Comparison of ENCODE assay signal across 17 cellular contexts in the genomic region with DNA sequence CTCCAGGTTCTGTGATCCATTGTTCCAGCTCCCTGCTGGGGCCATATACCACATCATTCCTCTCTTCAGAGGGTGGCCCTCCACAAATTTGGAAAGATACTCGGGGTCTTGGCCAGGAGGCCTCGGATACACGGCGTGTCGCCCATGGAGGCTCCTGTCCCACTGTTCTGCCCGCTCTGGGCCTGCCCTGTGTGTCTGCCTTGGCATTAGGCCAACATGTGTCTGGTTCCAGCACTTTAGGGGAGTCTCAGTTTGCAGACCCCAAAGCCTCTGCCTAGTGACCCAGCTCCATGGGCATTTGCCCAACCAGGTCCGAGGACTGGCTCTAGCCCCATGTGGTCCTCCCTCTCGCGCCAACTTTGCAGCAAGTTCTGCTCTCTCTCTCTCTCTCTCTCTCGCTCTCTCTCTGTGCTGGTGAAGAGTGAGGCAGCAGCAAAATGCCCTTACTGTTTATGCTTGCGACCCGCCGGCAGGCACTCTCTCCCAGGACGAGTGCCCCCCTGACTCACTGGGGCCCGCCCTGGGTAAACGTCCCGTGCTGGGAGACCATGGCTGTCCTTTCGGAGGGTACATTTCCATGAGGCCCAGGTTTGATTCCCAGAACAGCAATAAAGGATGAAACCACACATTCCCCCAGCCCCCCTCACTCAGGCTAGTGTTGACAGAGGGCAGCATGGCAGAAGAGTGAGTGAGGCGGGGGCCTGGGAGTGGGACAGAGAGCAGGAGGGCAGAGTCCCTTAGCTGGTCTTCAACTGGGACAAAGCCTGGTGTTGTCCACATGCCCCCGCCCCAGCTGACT.
DNase-seq lines count a peak whose midpoint lies in the region; ATAC-seq and TF ChIP-seq lines count a peak whose summit lies in the region.
"Had no signal": no experiment of that assay in that cellular context is flagged by ENCODE, and none has a peak within 500 bp of the region (broad histone marks: within the 10 kb centered on the region; RNA-seq: fewer than 3 reads in every experiment).

No MANE protein-coding gene starts in this region.

- peak overlapping the region; percentile 1 for H2AK5ac ChIP-seq in neuronal stem cell (ENCODE audit: low read depth, low read length)

- no peaks in the 10 kb centered on the region for H3K27me3 ChIP-seq in ascending aorta
- peaks cover 0 to 30% (median 0%) of the 10 kb centered on the region in 3 experiments for H3K27me3 ChIP-seq in neuronal stem cell (ENCODE audit: control insufficient read depth in 3 of 3, insufficient read depth in 3 of 3, low read depth in 1 of 3, low read length in 3 of 3)
- H3K27me3 ChIP-seq: BE2C had no signal

- no CpG with 5 or more reads among the region's 20 CpGs for WGBS in neuronal stem cell (ENCODE audit: extremely low coverage in 2 of 2, insufficient read length in 2 of 2, insufficient replicate concordance in 1 of 2), 2 donors

- H3K18ac ChIP-seq in neuronal stem cell (ENCODE audit: low read length): peak overlapping the region; percentile 63

- no peak overlapping the region for H3K4me2 ChIP-seq in neuronal stem cell (ENCODE audit: insufficient read depth, low read length, poor library complexity, severe bottlenecking)

- ATAC-seq in left ventricle myocardium superior: no peak
- ATAC-seq: GM12878 had no signal

- H2BK12ac ChIP-seq in neuronal stem cell (ENCODE audit: low read length): no peak overlapping the region

- H3K23ac ChIP-seq in neuronal stem cell (ENCODE audit: low read depth, low read length, poor library complexity): no peak overlapping the region

- DNase-seq in cardiac septum (ENCODE audit: low spot score) (peak; percentile 57), left ventricle myocardium superior (no peak), ascending aorta (ENCODE audit: low spot score in 2 of 2) (no peak), mesenteric fat pad (ENCODE audit: low spot score) (peak; percentile 87), neuronal stem cell (ENCODE audit: low spot score) (no peak), NCI-H2196 treated with DMSO at 0.1 percent for 48 hours (lab: John Stamatoyannopoulos, UW; ENCODE audit: unreplicated experiment) (no peak)
- no peak for DNase-seq in activated CD8-positive, alpha-beta memory T cell treated with anti-CD3 and anti-CD28 coated beads for 24 hours
- DNase-seq: BE2C; CD4-positive, CD25-positive, alpha-beta regulatory T cell; CD8-positive, alpha-beta memory T cell; COR-L47; DMS 273 treated with DMSO at 0.1 percent for 48 hours; DMS53; DND-41; EL; GM23248 had no signal

- no peak for TF ChIP-seq CTCF in ascending aorta (IDR thresholded peaks at IDR 0.05)

- H3K14ac ChIP-seq in neuronal stem cell (ENCODE audit: low read length): no peak overlapping the region

- H4K8ac ChIP-seq in neuronal stem cell (ENCODE audit: low read depth, low read length): no peak overlapping the region

- no peak overlapping the region for H3K9ac ChIP-seq in neuronal stem cell (ENCODE audit: low read depth, low read length, poor library complexity)
- H3K9ac ChIP-seq: GM23248 had no signal

- no peak overlapping the region for H3K4ac ChIP-seq in neuronal stem cell (ENCODE audit: low read length)

- H3K4me3 ChIP-seq in ascending aorta (no peak overlapping the region), neuronal stem cell (ENCODE audit: low read length in 2 of 2) (no peak overlapping the region)
- H3K4me3 ChIP-seq: GM12878, GM23248 had no signal

- peak overlapping the region; percentile 63 to 71 for H3K27ac ChIP-seq in ascending aorta
- no peak overlapping the region for H3K27ac ChIP-seq in neuronal stem cell (replicated peaks; ENCODE audit: low read length)
- H3K27ac ChIP-seq: GM23248 had no signal

- H3K9me3 ChIP-seq in ascending aorta (no peaks in the 10 kb centered on the region), neuronal stem cell (replicated peaks in 1 of 2; ENCODE audit: control insufficient read depth in 2 of 2, insufficient read depth in 1 of 2, low read depth in 1 of 2, low read length in 2 of 2) (no peaks in the 10 kb centered on the region)
- H3K9me3 ChIP-seq: BE2C had no signal

- H2BK120ac ChIP-seq in neuronal stem cell (ENCODE audit: low read depth, low read length): no peak overlapping the region

- no peak overlapping the region for H2BK5ac ChIP-seq in neuronal stem cell (ENCODE audit: low read length)

- H3K36me3 ChIP-seq in ascending aorta: no peaks in the 10 kb centered on the region
- no peaks in the 10 kb centered on the region for H3K36me3 ChIP-seq in neuronal stem cell (replicated peaks in 1 of 2; ENCODE audit: control insufficient read depth in 2 of 2, insufficient read depth in 2 of 2, low read length in 2 of 2)
- H3K36me3 ChIP-seq: BE2C had no signal

- peak overlapping the region; percentile 51 for H2AFZ ChIP-seq in neuronal stem cell (ENCODE audit: low read length)
- H2AFZ ChIP-seq: GM23248 had no signal

- no peak overlapping the region for H4K91ac ChIP-seq in neuronal stem cell (ENCODE audit: low read depth, low read length, poor library complexity)

- intact Hi-C loops in cardiac septum (cut with DNase I): no loop called here
- intact Hi-C loops in left ventricle myocardium superior (cut with micrococcal nuclease): no loop called here
- intact Hi-C loops in ascending aorta (cut with DNase I): no loop called here

- peaks cover 0 to 13% of the 10 kb centered on the region in 2 donors for H3K4me1 ChIP-seq in ascending aorta
- H3K4me1 ChIP-seq in neuronal stem cell (ENCODE audit: control insufficient read depth in 2 of 2, insufficient read depth in 1 of 2, low read depth in 1 of 2, low read length in 2 of 2): no peaks in the 10 kb centered on the region
- H3K4me1 ChIP-seq: BE2C had no signal

- H2BK15ac ChIP-seq in neuronal stem cell (ENCODE audit: low read length): peak overlapping the region; percentile 22

- no peaks in the 10 kb centered on the region for H3K79me1 ChIP-seq in neuronal stem cell (ENCODE audit: low read depth, low read length)

Comparison
In these comparisons a context has a peak if more than half of its experiments do, and no peak if none do; other contexts are left out.
1. DNase-seq: peak in cardiac septum (single experiment) and mesenteric fat pad (single experiment); none in left ventricle myocardium superior (single experiment), ascending aorta (0 of 2), neuronal stem cell (single experiment), activated CD8-positive, alpha-beta memory T cell treated with anti-CD3 and anti-CD28 coated beads for 24 hours (single experiment) and NCI-H2196 treated with DMSO at 0.1 percent for 48 hours (single experiment).